8 cellular contexts compared by ENCODE assay signal in the genomic region with DNA sequence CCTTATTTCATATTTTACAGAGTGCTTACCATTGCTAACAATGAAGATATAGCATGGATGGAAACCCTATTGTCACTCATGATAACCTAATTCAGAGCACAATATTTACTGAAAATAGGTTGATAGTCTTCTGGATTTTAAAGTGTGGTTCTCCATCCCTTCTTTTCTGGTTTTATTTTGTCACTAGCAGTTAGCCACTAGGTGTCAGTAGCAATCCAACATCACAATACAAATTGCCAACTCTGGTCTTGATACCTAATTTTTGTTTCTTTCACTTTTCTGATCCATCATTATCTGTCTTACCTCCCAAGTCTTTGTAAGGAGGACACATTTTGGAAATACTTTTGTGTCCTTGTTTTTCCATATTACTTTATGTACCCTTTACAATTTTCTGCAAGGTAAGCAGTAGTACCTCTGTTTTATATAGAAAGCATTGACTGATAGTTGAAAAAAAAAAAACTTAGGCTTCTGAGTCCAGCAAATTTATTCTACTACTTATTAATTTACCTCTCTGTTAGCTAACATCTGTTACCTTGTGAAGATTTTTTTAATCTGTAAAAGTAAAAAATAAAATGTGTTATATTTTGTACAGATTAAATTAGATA. TPM values are rescaled to one million over a fixed set of nuclear protein-coding genes. Genes with fewer than 3 reads are reported as not detected.
A peak's percentile ranks its signal among the peaks of the same experiment; 100 is the strongest.
DNase-seq lines count a peak whose midpoint lies in the region; ATAC-seq and TF ChIP-seq lines count a peak whose summit lies in the region.

No MANE protein-coding gene starts in this region.

- H3K4me3 Mint-ChIP-seq in endothelial cell (ENCODE audit: unreplicated experiment) (no peak overlapping the region), naive B cell (no peak overlapping the region)

- TF ChIP-seq CTCF in LNCaP clone FGC (IDR thresholded peaks at IDR 0.05; ENCODE audit: control insufficient read depth, extremely low read depth, insufficient read depth): peak; percentile 77
- peak; percentile 82 for TF ChIP-seq CTCF in endothelial cell (IDR thresholded peaks at IDR 0.05; ENCODE audit: unreplicated experiment)

- H3K36me3 Mint-ChIP-seq in endothelial cell (ENCODE audit: low read depth, unreplicated experiment) (no peaks in the 10 kb centered on the region), naive B cell (no peaks in the 10 kb centered on the region)

- H3K4me1 Mint-ChIP-seq in endothelial cell (ENCODE audit: unreplicated experiment): peaks cover 7% of the 10 kb centered on the region
- H3K4me1 Mint-ChIP-seq in naive B cell: no peaks in the 10 kb centered on the region

- H3K27ac Mint-ChIP-seq in endothelial cell (ENCODE audit: unreplicated experiment) (no peak overlapping the region), naive B cell (no peak overlapping the region)

- H3K9me3 Mint-ChIP-seq in endothelial cell (ENCODE audit: unreplicated experiment) (no peaks in the 10 kb centered on the region), naive B cell (no peaks in the 10 kb centered on the region)

- DNase-seq in ELR (ENCODE audit: low read depth): peak; percentile 61
- peak; percentile 50 for DNase-seq in LNCaP clone FGC (ENCODE audit: low read depth)
- peak; percentile 42 for DNase-seq in RPMI8226
- no peak for DNase-seq in endothelial cell (ENCODE audit: low spot score)
- peak; percentile 47 for DNase-seq in naive B cell
- no peak for DNase-seq in NCI-H1930 (lab: John Stamatoyannopoulos, UW)

- H3K27me3 Mint-ChIP-seq in endothelial cell (ENCODE audit: unreplicated experiment): no peaks in the 10 kb centered on the region
- no peaks in the 10 kb centered on the region for H3K27me3 Mint-ChIP-seq in naive B cell

- ATAC-seq in GM21529 (IDR thresholded peaks at IDR 0.05; ENCODE audit: unreplicated experiment): peak; percentile 70
- peak in 1 of 2 donors; percentile 32 for ATAC-seq in naive B cell (ENCODE audit: low read depth in 2 of 2)
- no peak for ATAC-seq in HG03135 (IDR thresholded peaks at IDR 0.05; ENCODE audit: unreplicated experiment)

- H3K4me3 ChIP-seq in LNCaP clone FGC (ENCODE audit: low read depth, low read length): no peak overlapping the region

RNA-seq across cellular contexts. Expression of gene CRYBG3, which starts 28.3 kb away (rescaled TPM):
- 18.5 TPM for total RNA-seq in endothelial cell (ENCODE audit: unreplicated experiment)
- 1 to 10 TPM in 4 of 6 donors, under 1 TPM in 2; 0.76 to 2.9 (median 1.5) TPM for polyA plus RNA-seq in naive B cell (ENCODE audit: low read depth in 6 of 6)

RNA-seq across cellular contexts. Expression of gene ARL6, which starts 29.0 kb away (rescaled TPM):
- 8.5 TPM for total RNA-seq in endothelial cell (ENCODE audit: unreplicated experiment)
- polyA plus RNA-seq in naive B cell (ENCODE audit: low read depth in 6 of 6): 1 to 10 TPM; 1.1 to 4.3 (median 2.5) TPM

Comparison
In these comparisons a context has a peak if more than half of its experiments do, and no peak if none do; other contexts are left out.
1. DNase-seq: peak in ELR (single experiment), LNCaP clone FGC (single experiment), RPMI8226 (single experiment) and naive B cell (single experiment); none in endothelial cell (single experiment) and NCI-H1930 (0 of 2).